ENCODE assay signal across 17 cellular contexts in the genomic region with DNA sequence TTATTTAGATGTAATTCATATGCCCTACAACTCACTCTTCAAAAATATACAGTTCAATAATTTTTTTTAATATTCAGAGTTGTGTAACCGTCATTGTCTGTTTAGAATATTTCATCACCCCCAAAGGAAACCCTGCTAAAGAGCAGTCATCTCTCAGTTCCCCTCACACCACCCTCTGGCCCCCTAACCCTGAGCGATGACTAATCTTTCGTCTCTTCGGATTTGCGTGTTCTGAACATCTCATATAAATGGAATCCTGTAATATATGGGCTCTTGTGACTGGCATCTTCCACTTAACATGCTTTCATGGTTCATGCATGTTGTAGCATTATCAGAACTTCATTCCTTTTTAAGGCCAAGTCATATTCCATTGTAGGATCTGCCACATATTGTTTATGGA.
DNase-seq lines count a peak whose midpoint lies in the region; ATAC-seq and TF ChIP-seq lines count a peak whose summit lies in the region.
"Had no signal": no experiment of that assay in that cellular context is flagged by ENCODE, and none has a peak within 500 bp of the region (broad histone marks: within the 10 kb centered on the region; RNA-seq: fewer than 3 reads in every experiment).

No MANE protein-coding gene starts in this region.

- H4K20me1 ChIP-seq in neural progenitor cell (ENCODE audit: low read depth), result no peaks in the 10 kb centered on the region

- peak overlapping the region; percentile 12 for H3K27ac Mint-ChIP-seq in neural progenitor cell
- H3K27ac Mint-ChIP-seq: activated naive CD4-positive, alpha-beta T cell treated with anti-CD3 and anti-CD28 coated beads, Interleukin-2, amount 10 ng/mL, durations not matched to agents 7 days and 5 days; H9 had no signal

- no peak for TF ChIP-seq CTCF in neural progenitor cell (IDR thresholded peaks at IDR 0.05)
- no peak for TF ChIP-seq CTCF in tibial artery (IDR thresholded peaks at IDR 0.05)

- no peak overlapping the region for H3K4me3 Mint-ChIP-seq in neural progenitor cell
- H3K4me3 Mint-ChIP-seq: activated naive CD4-positive, alpha-beta T cell treated with anti-CD3 and anti-CD28 coated beads, Interleukin-2, amount 10 ng/mL, durations not matched to agents 7 days and 5 days; H9 had no signal

- H3K79me2 ChIP-seq in neural progenitor cell (ENCODE audit: low read depth), result no peaks in the 10 kb centered on the region

- no peak overlapping the region for H3K9ac ChIP-seq in neural progenitor cell

- H3K4me3 ChIP-seq in neural progenitor cell (no peak overlapping the region), tibial artery (no peak overlapping the region)
- H3K4me3 ChIP-seq: ovary, thoracic aorta had no signal

- no peaks in the 10 kb centered on the region for H3K9me3 ChIP-seq in neural progenitor cell (ENCODE audit: low read depth)
- H3K9me3 ChIP-seq in tibial artery, result no peaks in the 10 kb centered on the region
- H3K9me3 ChIP-seq: ovary, thoracic aorta had no signal

- H3K36me3 ChIP-seq in neural progenitor cell (no peaks in the 10 kb centered on the region), tibial artery (no peaks in the 10 kb centered on the region)
- H3K36me3 ChIP-seq: ovary, thoracic aorta had no signal

- H3K4me1 Mint-ChIP-seq in neural progenitor cell, result peaks cover 43% of the 10 kb centered on the region
- H3K4me1 Mint-ChIP-seq: activated naive CD4-positive, alpha-beta T cell treated with anti-CD3 and anti-CD28 coated beads, Interleukin-2, amount 10 ng/mL, durations not matched to agents 7 days and 5 days had no signal

- H3F3A ChIP-seq in neural progenitor cell (ENCODE audit: low read depth), result peaks cover 15% of the 10 kb centered on the region

- ATAC-seq in GM18520 (IDR thresholded peaks at IDR 0.05; ENCODE audit: unreplicated experiment) (no peak), HG02588 (IDR thresholded peaks at IDR 0.05; ENCODE audit: unreplicated experiment) (no peak)

- no peaks in the 10 kb centered on the region for H3K27me3 ChIP-seq in neural progenitor cell
- no peaks in the 10 kb centered on the region for H3K27me3 ChIP-seq in tibial artery
- H3K27me3 ChIP-seq: ovary had no signal

- peaks cover 12% of the 10 kb centered on the region for H3K36me3 Mint-ChIP-seq in neural progenitor cell
- H3K36me3 Mint-ChIP-seq: activated naive CD4-positive, alpha-beta T cell treated with anti-CD3 and anti-CD28 coated beads, Interleukin-2, amount 10 ng/mL, durations not matched to agents 7 days and 5 days had no signal

- H3K9me3 Mint-ChIP-seq in neural progenitor cell, result peaks cover 5% of the 10 kb centered on the region
- H3K9me3 Mint-ChIP-seq: activated naive CD4-positive, alpha-beta T cell treated with anti-CD3 and anti-CD28 coated beads, Interleukin-2, amount 10 ng/mL, durations not matched to agents 7 days and 5 days; H9 had no signal

- intact Hi-C loops in tibial artery (cut with DNase I; ENCODE audit: low total_unique reads), result no loop called here

- H3K27ac ChIP-seq in neural progenitor cell (no peak overlapping the region), tibial artery (no peak overlapping the region)
- H3K27ac ChIP-seq: ovary, thoracic aorta, VCaP had no signal

- no peak overlapping the region for H3K4me2 ChIP-seq in neural progenitor cell

- peaks cover 2% of the 10 kb centered on the region for H3K27me3 Mint-ChIP-seq in neural progenitor cell (ENCODE audit: insufficient read depth, low read depth)
- H3K27me3 Mint-ChIP-seq: activated naive CD4-positive, alpha-beta T cell treated with anti-CD3 and anti-CD28 coated beads, Interleukin-2, amount 10 ng/mL, durations not matched to agents 7 days and 5 days had no signal

- no peak overlapping the region for H2AFZ ChIP-seq in neural progenitor cell (replicated peaks)

- H3K4me1 ChIP-seq in neural progenitor cell, result peaks cover 35% of the 10 kb centered on the region
- peaks cover 0 to 9% (median 7%) of the 10 kb centered on the region in 4 donors for H3K4me1 ChIP-seq in tibial artery

- DNase-seq in HCEC 1CT (peak; percentile 99), RPMI7951 (ENCODE audit: low read depth) (peak; percentile 83), dermis blood vessel endothelial cell (peak; percentile 11), neural progenitor cell (ENCODE audit: low spot score) (no peak), tibial artery (no peak), HK-2 (ENCODE audit: unreplicated experiment) (no peak)
- DNase-seq: activated naive CD4-positive, alpha-beta T cell treated with anti-CD3 and anti-CD28 coated beads, Interleukin-2, amount 10 ng/mL, durations not matched to agents 7 days and 5 days; cerebellar nuclear complex; erythroblast; H9; MM.1S; ovary; stimulated activated CD4-positive, alpha-beta T cell treated with anti-CD3 and anti-CD28 coated beads, Interleukin-12 subunit alpha, Interleukin-12 subunit beta, amount 100 ng/mL, for 4 hours had no signal

Comparison
In these comparisons a context has a peak if more than half of its experiments do, and no peak if none do; other contexts are left out.
1. DNase-seq: peak in HCEC 1CT (single experiment), RPMI7951 (single experiment) and dermis blood vessel endothelial cell (single experiment); none in neural progenitor cell (single experiment), tibial artery (0 of 2) and HK-2 (single experiment).